Comparison of ENCODE assay signal across 10 cellular contexts in the genomic region with DNA sequence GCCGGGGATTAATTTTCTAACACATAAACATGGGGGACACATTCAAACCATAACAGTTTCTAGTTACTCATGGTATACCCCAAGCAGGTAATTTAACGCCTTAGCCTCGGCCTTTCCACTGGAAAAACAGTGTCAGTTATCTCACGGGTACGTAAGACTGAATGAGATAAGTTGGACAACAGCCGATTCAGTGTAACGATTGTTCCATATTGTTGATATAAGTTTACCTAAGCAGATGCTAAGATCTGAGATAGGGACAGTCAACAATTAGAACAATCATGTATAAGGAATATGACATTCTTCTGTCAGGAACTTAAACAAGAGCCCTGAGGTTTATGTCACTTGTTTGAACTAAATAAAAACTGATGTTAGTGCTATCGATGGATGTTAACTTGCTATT.
A peak's percentile ranks its signal among the peaks of the same experiment; 100 is the strongest.
DNase-seq lines count a peak whose midpoint lies in the region; TF ChIP-seq lines count a peak whose summit lies in the region.
"Had no signal": no experiment of that assay in that cellular context is flagged by ENCODE, and none has a peak within 500 bp of the region (broad histone marks: within the 10 kb centered on the region; RNA-seq: fewer than 3 reads in every experiment).

No MANE protein-coding gene starts in this region.

- H3K4me2 ChIP-seq in trophoblast cell (ENCODE audit: low read length): peak overlapping the region; percentile 17

- no peak overlapping the region for H3K14ac ChIP-seq in trophoblast cell (ENCODE audit: low read length)

- peaks cover 5% of the 10 kb centered on the region for H3K36me3 ChIP-seq in right atrium auricular region
- peaks cover 0 to 13% (median 6%) of the 10 kb centered on the region in 4 donors for H3K36me3 ChIP-seq in esophagus muscularis mucosa
- peaks cover 7 to 25% of the 10 kb centered on the region in 2 experiments for H3K36me3 ChIP-seq in trophoblast cell (ENCODE audit: control insufficient read depth in 1 of 2, insufficient read depth in 2 of 2, low read length in 2 of 2)
- H3K36me3 ChIP-seq in BE2C: peaks cover 9% of the 10 kb centered on the region

- H3K23ac ChIP-seq in trophoblast cell (ENCODE audit: low read length): no peak overlapping the region

- no peak overlapping the region for H2BK12ac ChIP-seq in trophoblast cell (ENCODE audit: low read length)

- no peaks in the 10 kb centered on the region for H3K79me2 ChIP-seq in trophoblast cell (ENCODE audit: control insufficient read depth, insufficient read depth, low read length, poor library complexity)

- TF ChIP-seq POLR2A in esophagus muscularis mucosa (IDR thresholded peaks at IDR 0.05; ENCODE audit: low read depth): no peak

- no peak overlapping the region for H2BK5ac ChIP-seq in trophoblast cell (ENCODE audit: low read depth, low read length, poor library complexity)

- H3K27ac ChIP-seq in right atrium auricular region: peak overlapping the region; percentile 69 to 90
- peak overlapping the region; percentile 68 to 78 (median 75) for H3K27ac ChIP-seq in esophagus muscularis mucosa (replicated peaks in 1 of 4)
- H3K27ac ChIP-seq in trophoblast cell (ENCODE audit: low read depth, low read length): peak overlapping the region; percentile 62

- H4K12ac ChIP-seq in trophoblast cell (ENCODE audit: low read depth, low read length): no peak overlapping the region

- H3K27me3 ChIP-seq in right atrium auricular region: no peaks in the 10 kb centered on the region
- no peaks in the 10 kb centered on the region for H3K27me3 ChIP-seq in esophagus muscularis mucosa
- H3K27me3 ChIP-seq in trophoblast cell (ENCODE audit: insufficient read depth, low read length): no peaks in the 10 kb centered on the region
- H3K27me3 ChIP-seq in BE2C: no peaks in the 10 kb centered on the region

- no peak overlapping the region for H2AK5ac ChIP-seq in trophoblast cell (ENCODE audit: low read length)

- no peak overlapping the region for H4K8ac ChIP-seq in trophoblast cell (ENCODE audit: low read depth, low read length)

- H3K9me3 ChIP-seq in right atrium auricular region (no peaks in the 10 kb centered on the region), esophagus muscularis mucosa (no peaks in the 10 kb centered on the region), trophoblast cell (ENCODE audit: insufficient read depth, low read depth, low read length) (no peaks in the 10 kb centered on the region), BE2C (no peaks in the 10 kb centered on the region)

- intact Hi-C loops in cardiac septum (cut with DNase I) (loop anchor here (5.0 kb wide), 4 partner anchors 60 to 275 kb away; no protein-coding TSS in a partner anchor), esophagus muscularis mucosa (cut with DNase I) (no loop called here)

- no peak overlapping the region for H3K4me3 ChIP-seq in right atrium auricular region
- no peak overlapping the region for H3K4me3 ChIP-seq in esophagus muscularis mucosa
- no peak overlapping the region for H3K4me3 ChIP-seq in trophoblast cell (ENCODE audit: low read depth, low read length)
- H3K4me3 ChIP-seq in BE2C (ENCODE audit: low read depth, low read length): no peak overlapping the region; the same call in 1 of the 2 replicates

- no peak overlapping the region for H3K18ac ChIP-seq in trophoblast cell (ENCODE audit: low read length)

- whole genome bisulfite sequencing in esophagus muscularis mucosa: 86% methylated on average over 8 of the region's 8 CpGs
- WGBS in trophoblast cell (ENCODE audit: extremely low coverage, insufficient coverage, insufficient read length): no CpG with 5 or more reads among the region's 8 CpGs

- H3K4me1 ChIP-seq in right atrium auricular region (peaks cover 0 to 97% of the 10 kb centered on the region in 2 donors), esophagus muscularis mucosa (peaks cover 72 to 90% (median 88%) of the 10 kb centered on the region in 4 donors), trophoblast cell (ENCODE audit: control insufficient read depth in 1 of 2, insufficient read depth in 2 of 2, low read length in 2 of 2) (peaks cover 5 to 21% of the 10 kb centered on the region in 2 experiments), BE2C (peaks cover 21% of the 10 kb centered on the region)

- H2BK120ac ChIP-seq in trophoblast cell (ENCODE audit: insufficient read depth, low read length, poor library complexity): no peak overlapping the region

- no peak overlapping the region for H4K91ac ChIP-seq in trophoblast cell (ENCODE audit: low read depth, low read length)

- DNase-seq in right atrium auricular region (ENCODE audit: low spot score) (no peak), cardiac septum (ENCODE audit: low spot score) (no peak), esophagus muscularis mucosa (ENCODE audit: extremely low spot score) (no peak), trophoblast cell (no peak), cortex of kidney (lab: John Stamatoyannopoulos, UW) (no peak), BE2C (no peak), medulla oblongata (ENCODE audit: extremely low spot score) (no peak), NCI-H226 (no peak)
- DNase-seq: activated effector memory CD4-positive, alpha-beta T cell treated with Interleukin-2 at 50 U/mL for 16 hours; SHP77 had no signal

- no peak overlapping the region for H2AFZ ChIP-seq in trophoblast cell (ENCODE audit: insufficient read depth, low read length, poor library complexity)

- H3K79me1 ChIP-seq in trophoblast cell (ENCODE audit: low read length): no peaks in the 10 kb centered on the region

- TF ChIP-seq CTCF in right atrium auricular region (IDR thresholded peaks at IDR 0.05): no peak
- no peak for TF ChIP-seq CTCF in esophagus muscularis mucosa (IDR thresholded peaks at IDR 0.05)
- no peak for TF ChIP-seq CTCF in BE2C (IDR thresholded peaks at IDR 0.05; ENCODE audit: low read depth, low read length)

- TF ChIP-seq EP300 in esophagus muscularis mucosa (IDR thresholded peaks at IDR 0.05): no peak

- H3K9ac ChIP-seq in trophoblast cell (ENCODE audit: low read length): no peak overlapping the region

- H3K4ac ChIP-seq in trophoblast cell (ENCODE audit: low read depth, low read length): no peak overlapping the region
